ENCODE assay signal across 1 cellular context in the genomic region with DNA sequence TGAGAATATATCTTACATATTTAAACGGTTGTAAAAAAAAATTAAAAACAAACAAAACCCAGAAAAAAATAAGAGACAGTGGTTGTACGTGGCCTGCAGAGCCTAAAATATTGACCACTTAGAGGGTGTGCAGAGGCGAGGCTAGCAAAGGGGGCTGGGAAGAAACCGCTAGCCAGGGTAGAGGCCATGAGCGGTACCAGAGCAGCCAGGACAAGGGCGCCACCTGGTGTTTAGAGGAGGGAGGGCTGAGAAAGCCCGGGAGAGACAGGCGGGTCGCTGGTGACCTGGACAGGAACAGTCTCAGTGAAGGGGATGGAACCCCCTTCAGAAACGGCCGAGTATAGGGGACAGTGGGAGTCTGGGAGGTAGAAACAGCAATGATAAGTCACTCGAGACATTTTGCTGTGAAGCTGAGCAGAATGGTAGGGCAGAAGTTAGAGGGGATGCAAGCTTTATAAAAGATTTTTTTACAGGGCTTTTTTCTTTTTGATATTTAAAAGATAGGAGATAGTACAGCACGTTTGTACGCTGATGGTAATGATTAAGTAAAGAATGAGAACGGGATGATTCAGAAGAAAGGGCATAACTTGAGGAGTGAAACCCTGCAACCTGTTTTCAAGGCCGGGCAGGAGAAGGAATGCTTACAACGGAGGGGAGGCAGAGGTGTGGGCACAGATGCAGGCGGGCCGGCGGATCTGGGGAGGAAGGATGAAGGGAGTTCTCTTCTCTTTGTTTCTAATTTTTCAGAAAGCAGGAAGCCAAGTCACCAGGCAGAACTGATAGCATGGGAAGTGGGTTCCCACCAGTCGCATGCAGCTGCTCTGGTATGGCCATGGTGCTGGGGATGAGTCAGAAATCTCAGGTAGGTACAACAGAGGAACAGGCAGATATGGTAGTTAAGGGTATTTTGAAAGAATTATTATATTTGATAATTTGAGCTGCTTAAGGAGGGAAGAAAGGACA.
TF ChIP-seq lines count a peak whose summit lies in the region.

No MANE protein-coding gene starts in this region.

TF ChIP-seq in HepG2, 621 proteins besides CTCF, POLR2A, EP300 and RAD21 (continued from another document and continues in another):
- TF ChIP-seq, protein P1, sequence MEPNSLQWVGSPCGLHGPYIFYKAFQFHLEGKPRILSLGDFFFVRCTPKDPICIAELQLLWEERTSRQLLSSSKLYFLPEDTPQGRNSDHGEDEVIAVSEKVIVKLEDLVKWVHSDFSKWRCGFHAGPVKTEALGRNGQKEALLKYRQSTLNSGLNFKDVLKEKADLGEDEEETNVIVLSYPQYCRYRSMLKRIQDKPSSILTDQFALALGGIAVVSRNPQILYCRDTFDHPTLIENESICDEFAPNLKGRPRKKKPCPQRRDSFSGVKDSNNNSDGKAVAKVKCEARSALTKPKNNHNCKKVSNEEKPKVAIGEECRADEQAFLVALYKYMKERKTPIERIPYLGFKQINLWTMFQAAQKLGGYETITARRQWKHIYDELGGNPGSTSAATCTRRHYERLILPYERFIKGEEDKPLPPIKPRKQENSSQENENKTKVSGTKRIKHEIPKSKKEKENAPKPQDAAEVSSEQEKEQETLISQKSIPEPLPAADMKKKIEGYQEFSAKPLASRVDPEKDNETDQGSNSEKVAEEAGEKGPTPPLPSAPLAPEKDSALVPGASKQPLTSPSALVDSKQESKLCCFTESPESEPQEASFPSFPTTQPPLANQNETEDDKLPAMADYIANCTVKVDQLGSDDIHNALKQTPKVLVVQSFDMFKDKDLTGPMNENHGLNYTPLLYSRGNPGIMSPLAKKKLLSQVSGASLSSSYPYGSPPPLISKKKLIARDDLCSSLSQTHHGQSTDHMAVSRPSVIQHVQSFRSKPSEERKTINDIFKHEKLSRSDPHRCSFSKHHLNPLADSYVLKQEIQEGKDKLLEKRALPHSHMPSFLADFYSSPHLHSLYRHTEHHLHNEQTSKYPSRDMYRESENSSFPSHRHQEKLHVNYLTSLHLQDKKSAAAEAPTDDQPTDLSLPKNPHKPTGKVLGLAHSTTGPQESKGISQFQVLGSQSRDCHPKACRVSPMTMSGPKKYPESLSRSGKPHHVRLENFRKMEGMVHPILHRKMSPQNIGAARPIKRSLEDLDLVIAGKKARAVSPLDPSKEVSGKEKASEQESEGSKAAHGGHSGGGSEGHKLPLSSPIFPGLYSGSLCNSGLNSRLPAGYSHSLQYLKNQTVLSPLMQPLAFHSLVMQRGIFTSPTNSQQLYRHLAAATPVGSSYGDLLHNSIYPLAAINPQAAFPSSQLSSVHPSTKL (CRISPR knock-in tag; IDR thresholded peaks at IDR 0.05), result peak; percentile 30; the same call in 1 of the 2 replicates
- TF ChIP-seq TEAD3 (CRISPR knock-in tag; optimal IDR thresholded peaks at IDR 0.05; ENCODE audit: borderline replicate concordance) (peak; percentile 22), MEIS2 (CRISPR knock-in tag; IDR thresholded peaks at IDR 0.05) (0 out of 2 replicates have a peak, but pooled peaks have one; percentile 24), GATAD2A (CRISPR knock-in tag; IDR thresholded peaks at IDR 0.05) (peak; percentile 37; the same call in 1 of the 2 replicates), PCBP2 (optimal IDR thresholded peaks at IDR 0.05; ENCODE audit: low read depth, low read length, poor library complexity, severe bottlenecking) (peak; percentile 22), SP1 (IDR thresholded peaks at IDR 0.05) (no peak), SP1 (CRISPR knock-in tag; IDR thresholded peaks at IDR 0.05) (no peak), RBM22 (optimal IDR thresholded peaks at IDR 0.05; ENCODE audit: low read length) (no peak), FOSL2 (CRISPR knock-in tag; IDR thresholded peaks at IDR 0.05) (0 out of 2 replicates have a peak, but pooled peaks have one; percentile 17), ZFX (CRISPR knock-in tag; IDR thresholded peaks at IDR 0.05; ENCODE audit: low read depth) (peak; percentile 32; the same call in 1 of the 2 replicates), ZNF562 (CRISPR knock-in tag; IDR thresholded peaks at IDR 0.05; ENCODE audit: borderline replicate concordance) (no peak), ZFP90 (CRISPR knock-in tag; IDR thresholded peaks at IDR 0.05; ENCODE audit: borderline replicate concordance) (0 out of 2 replicates have a peak, but pooled peaks have one; percentile 36), ZNF337 (CRISPR knock-in tag; IDR thresholded peaks at IDR 0.05; ENCODE audit: borderline replicate concordance, low read depth) (no peak), BHLHE40 (IDR thresholded peaks at IDR 0.05; ENCODE audit: low read length) (0 out of 2 replicates have a peak, but pooled peaks have one; percentile 18), ZNF557 (CRISPR knock-in tag; IDR thresholded peaks at IDR 0.05) (no peak), ZNF10 (CRISPR knock-in tag; IDR thresholded peaks at IDR 0.05; ENCODE audit: borderline replicate concordance, low read depth) (no peak), SMAD3 (CRISPR knock-in tag; IDR thresholded peaks at IDR 0.05) (peak; percentile 74; the same call in 1 of the 2 replicates), PAF1 (CRISPR knock-in tag; IDR thresholded peaks at IDR 0.05) (no peak), TARDBP (CRISPR knock-in tag; IDR thresholded peaks at IDR 0.05) (no peak), ZNF510 (CRISPR knock-in tag; IDR thresholded peaks at IDR 0.05; ENCODE audit: low read depth) (no peak), ZMYM4 (CRISPR knock-in tag; IDR thresholded peaks at IDR 0.05) (peak; percentile 41; the same call in 1 of the 2 replicates), HNRNPLL (IDR thresholded peaks at IDR 0.05; ENCODE audit: low read depth, low read length, poor library complexity, severe bottlenecking) (peak; percentile 30), NR2F6 (IDR thresholded peaks at IDR 0.05) (no peak), NR2F6 (CRISPR knock-in tag; IDR thresholded peaks at IDR 0.05) (peak; percentile 27; the same call in 1 of the 2 replicates), ZNF605 (CRISPR knock-in tag; IDR thresholded peaks at IDR 0.05) (no peak), ZNF136 (CRISPR knock-in tag; IDR thresholded peaks at IDR 0.05; ENCODE audit: low read depth) (no peak), ZNF564 (CRISPR knock-in tag; IDR thresholded peaks at IDR 0.05) (no peak), SP4 (CRISPR knock-in tag; IDR thresholded peaks at IDR 0.05) (0 out of 2 replicates have a peak, but pooled peaks have one; percentile 20), ZNF619 (CRISPR knock-in tag; IDR thresholded peaks at IDR 0.05) (no peak), RBFOX2 (IDR thresholded peaks at IDR 0.05; ENCODE audit: low read depth, low read length) (no peak), ARNTL (CRISPR knock-in tag; IDR thresholded peaks at IDR 0.05) (no peak), ZFY (CRISPR knock-in tag; IDR thresholded peaks at IDR 0.05) (0 out of 2 replicates have a peak, but pooled peaks have one; percentile 25), ZNF350 (CRISPR knock-in tag; IDR thresholded peaks at IDR 0.05; ENCODE audit: borderline replicate concordance, low read depth) (peak; percentile 55; the same call in 1 of the 2 replicates)
- TF ChIP-seq, protein P2, sequence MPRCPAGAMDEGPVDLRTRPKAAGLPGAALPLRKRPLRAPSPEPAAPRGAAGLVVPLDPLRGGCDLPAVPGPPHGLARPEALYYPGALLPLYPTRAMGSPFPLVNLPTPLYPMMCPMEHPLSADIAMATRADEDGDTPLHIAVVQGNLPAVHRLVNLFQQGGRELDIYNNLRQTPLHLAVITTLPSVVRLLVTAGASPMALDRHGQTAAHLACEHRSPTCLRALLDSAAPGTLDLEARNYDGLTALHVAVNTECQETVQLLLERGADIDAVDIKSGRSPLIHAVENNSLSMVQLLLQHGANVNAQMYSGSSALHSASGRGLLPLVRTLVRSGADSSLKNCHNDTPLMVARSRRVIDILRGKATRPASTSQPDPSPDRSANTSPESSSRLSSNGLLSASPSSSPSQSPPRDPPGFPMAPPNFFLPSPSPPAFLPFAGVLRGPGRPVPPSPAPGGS (CRISPR knock-in tag; IDR thresholded peaks at IDR 0.05), result no peak
- TF ChIP-seq, protein P3, sequence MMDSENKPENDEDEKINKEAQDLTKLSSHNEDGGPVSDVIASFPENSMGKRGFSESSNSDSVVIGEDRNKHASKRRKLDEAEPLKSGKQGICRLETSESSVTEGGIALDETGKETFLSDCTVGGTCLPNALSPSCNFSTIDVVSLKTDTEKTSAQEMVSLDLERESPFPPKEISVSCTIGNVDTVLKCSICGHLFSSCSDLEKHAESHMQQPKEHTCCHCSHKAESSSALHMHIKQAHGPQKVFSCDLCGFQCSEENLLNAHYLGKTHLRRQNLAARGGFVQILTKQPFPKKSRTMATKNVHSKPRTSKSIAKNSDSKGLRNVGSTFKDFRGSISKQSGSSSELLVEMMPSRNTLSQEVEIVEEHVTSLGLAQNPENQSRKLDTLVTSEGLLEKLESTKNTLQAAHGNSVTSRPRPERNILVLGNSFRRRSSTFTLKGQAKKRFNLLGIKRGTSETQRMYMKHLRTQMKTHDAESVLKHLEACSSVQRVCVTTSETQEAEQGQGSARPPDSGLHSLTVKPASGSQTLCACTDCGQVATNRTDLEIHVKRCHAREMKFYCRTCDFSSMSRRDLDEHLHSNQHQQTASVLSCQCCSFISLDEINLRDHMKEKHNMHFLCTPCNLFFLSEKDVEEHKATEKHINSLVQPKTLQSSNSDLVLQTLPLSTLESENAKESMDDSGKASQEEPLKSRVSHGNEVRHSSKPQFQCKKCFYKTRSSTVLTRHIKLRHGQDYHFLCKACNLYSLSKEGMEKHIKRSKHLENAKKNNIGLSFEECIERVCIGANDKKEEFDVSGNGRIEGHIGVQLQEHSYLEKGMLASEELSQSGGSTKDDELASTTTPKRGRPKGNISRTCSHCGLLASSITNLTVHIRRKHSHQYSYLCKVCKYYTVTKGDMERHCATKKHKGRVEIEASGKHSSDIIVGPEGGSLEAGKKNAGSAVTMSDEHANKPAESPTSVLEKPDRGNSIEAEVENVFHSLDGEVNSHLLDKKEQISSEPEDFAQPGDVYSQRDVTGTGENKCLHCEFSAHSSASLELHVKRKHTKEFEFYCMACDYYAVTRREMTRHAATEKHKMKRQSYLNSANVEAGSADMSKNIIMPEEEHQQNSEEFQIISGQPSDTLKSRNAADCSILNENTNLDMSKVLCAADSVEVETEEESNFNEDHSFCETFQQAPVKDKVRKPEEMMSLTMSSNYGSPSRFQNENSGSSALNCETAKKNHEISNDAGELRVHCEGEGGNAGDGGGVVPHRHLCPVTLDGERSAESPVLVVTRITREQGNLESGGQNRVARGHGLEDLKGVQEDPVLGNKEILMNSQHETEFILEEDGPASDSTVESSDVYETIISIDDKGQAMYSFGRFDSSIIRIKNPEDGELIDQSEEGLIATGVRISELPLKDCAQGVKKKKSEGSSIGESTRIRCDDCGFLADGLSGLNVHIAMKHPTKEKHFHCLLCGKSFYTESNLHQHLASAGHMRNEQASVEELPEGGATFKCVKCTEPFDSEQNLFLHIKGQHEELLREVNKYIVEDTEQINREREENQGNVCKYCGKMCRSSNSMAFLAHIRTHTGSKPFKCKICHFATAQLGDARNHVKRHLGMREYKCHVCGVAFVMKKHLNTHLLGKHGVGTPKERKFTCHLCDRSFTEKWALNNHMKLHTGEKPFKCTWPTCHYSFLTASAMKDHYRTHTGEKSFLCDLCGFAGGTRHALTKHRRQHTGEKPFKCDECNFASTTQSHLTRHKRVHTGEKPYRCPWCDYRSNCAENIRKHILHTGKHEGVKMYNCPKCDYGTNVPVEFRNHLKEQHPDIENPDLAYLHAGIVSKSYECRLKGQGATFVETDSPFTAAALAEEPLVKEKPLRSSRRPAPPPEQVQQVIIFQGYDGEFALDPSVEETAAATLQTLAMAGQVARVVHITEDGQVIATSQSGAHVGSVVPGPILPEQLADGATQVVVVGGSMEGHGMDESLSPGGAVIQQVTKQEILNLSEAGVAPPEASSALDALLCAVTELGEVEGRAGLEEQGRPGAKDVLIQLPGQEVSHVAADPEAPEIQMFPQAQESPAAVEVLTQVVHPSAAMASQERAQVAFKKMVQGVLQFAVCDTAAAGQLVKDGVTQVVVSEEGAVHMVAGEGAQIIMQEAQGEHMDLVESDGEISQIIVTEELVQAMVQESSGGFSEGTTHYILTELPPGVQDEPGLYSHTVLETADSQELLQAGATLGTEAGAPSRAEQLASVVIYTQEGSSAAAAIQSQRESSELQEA (CRISPR knock-in tag; IDR thresholded peaks at IDR 0.05; ENCODE audit: not compliant biosample characterization), result no peak
- TF ChIP-seq, protein P4, sequence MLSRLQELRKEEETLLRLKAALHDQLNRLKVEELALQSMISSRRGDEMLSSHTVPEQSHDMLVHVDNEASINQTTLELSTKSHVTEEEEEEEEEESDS (CRISPR knock-in tag; IDR thresholded peaks at IDR 0.05; ENCODE audit: borderline replicate concordance), result no peak
- TF ChIP-seq, protein P5, sequence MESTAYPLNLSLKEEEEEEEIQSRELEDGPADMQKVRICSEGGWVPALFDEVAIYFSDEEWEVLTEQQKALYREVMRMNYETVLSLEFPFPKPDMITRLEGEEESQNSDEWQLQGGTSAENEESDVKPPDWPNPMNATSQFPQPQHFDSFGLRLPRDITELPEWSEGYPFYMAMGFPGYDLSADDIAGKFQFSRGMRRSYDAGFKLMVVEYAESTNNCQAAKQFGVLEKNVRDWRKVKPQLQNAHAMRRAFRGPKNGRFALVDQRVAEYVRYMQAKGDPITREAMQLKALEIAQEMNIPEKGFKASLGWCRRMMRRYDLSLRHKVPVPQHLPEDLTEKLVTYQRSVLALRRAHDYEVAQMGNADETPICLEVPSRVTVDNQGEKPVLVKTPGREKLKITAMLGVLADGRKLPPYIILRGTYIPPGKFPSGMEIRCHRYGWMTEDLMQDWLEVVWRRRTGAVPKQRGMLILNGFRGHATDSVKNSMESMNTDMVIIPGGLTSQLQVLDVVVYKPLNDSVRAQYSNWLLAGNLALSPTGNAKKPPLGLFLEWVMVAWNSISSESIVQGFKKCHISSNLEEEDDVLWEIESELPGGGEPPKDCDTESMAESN (CRISPR knock-in tag; conservative IDR thresholded peaks at IDR 0.05), result no peak
- TF ChIP-seq, protein P6, sequence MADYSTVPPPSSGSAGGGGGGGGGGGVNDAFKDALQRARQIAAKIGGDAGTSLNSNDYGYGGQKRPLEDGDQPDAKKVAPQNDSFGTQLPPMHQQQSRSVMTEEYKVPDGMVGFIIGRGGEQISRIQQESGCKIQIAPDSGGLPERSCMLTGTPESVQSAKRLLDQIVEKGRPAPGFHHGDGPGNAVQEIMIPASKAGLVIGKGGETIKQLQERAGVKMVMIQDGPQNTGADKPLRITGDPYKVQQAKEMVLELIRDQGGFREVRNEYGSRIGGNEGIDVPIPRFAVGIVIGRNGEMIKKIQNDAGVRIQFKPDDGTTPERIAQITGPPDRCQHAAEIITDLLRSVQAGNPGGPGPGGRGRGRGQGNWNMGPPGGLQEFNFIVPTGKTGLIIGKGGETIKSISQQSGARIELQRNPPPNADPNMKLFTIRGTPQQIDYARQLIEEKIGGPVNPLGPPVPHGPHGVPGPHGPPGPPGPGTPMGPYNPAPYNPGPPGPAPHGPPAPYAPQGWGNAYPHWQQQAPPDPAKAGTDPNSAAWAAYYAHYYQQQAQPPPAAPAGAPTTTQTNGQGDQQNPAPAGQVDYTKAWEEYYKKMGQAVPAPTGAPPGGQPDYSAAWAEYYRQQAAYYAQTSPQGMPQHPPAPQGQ (CRISPR knock-in tag; IDR thresholded peaks at IDR 0.05; ENCODE audit: borderline replicate concordance), result no peak
- TF ChIP-seq, protein P7, sequence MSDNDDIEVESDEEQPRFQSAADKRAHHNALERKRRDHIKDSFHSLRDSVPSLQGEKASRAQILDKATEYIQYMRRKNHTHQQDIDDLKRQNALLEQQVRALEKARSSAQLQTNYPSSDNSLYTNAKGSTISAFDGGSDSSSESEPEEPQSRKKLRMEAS (IDR thresholded peaks at IDR 0.05), result 0 out of 2 replicates have a peak, but pooled peaks have one; percentile 24
